In the genomic region with DNA sequence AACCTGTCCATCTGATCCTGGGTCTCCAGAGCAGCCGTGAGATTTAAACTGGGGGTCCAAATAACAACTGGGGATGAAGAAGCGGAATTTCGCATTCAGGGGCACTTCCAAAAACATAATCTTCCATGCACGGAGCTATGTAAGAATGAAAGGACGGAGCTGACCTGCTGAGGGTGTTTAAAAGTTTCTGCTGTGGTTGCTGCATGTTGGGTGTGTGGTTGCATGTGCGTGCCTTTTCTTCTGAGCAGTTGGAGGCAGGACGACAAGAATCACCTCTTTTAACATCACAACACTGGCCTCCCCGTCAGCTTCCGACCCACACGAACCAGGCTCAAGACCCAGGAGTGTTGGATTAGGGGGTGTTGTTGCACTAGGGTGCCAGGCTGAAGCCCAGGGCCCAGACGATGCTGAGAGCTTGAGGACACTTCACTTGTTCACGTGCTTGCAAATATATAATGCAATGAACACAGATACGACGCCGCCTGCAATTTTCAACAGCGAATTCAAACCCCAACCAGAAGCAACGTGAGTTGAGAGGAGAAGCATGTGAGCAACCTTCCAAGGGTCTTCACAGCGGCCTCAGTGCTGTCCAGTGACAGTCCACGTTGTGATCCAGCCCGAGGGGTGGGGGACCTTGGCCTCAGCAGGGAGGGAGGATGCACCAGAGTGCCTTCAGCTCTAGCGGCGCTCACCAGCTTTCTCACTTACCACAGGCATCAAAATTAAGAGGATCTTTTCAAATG, we compare ENCODE assay signal across 24 cellular contexts.
A peak's percentile ranks its signal among the peaks of the same experiment; 100 is the strongest.
DNase-seq lines count a peak whose midpoint lies in the region; ATAC-seq, FAIRE-seq and TF ChIP-seq lines count a peak whose summit lies in the region.
"Had no signal": no experiment of that assay in that cellular context is flagged by ENCODE, and none has a peak within 500 bp of the region (broad histone marks: within the 10 kb centered on the region; RNA-seq: fewer than 3 reads in every experiment).

No MANE protein-coding gene starts in this region.

- no peak overlapping the region for H2BK5ac ChIP-seq in H1 (ENCODE audit: low read depth, low read length)

- H2BK15ac ChIP-seq in H1 (ENCODE audit: low read length), result no peak overlapping the region

- TF ChIP-seq CTCF in chondrocyte (IDR thresholded peaks at IDR 0.05), result no peak
- no peak for TF ChIP-seq CTCF in H1 (IDR thresholded peaks at IDR 0.05; ENCODE audit: control extremely low read depth in 1 of 3, insufficient read depth in 1 of 3, low read depth in 1 of 3, low read length in 3 of 3)
- no peak for TF ChIP-seq CTCF in lung (IDR thresholded peaks at IDR 0.05; ENCODE audit: control extremely low read depth, extremely low read depth)
- no peak for TF ChIP-seq CTCF in vagina (IDR thresholded peaks at IDR 0.05)
- no peak for TF ChIP-seq CTCF in Caco-2 (IDR thresholded peaks at IDR 0.05; ENCODE audit: insufficient read depth in 1 of 2, low read depth in 1 of 2, low read length in 1 of 2, severe bottlenecking in 1 of 2, unreplicated experiment in 1 of 2)

- H3K79me1 ChIP-seq in H1 (ENCODE audit: low read depth, low read length), result no peaks in the 10 kb centered on the region

- H3K4me3 ChIP-seq in H1 (ENCODE audit: extremely low read depth in 1 of 4, insufficient read depth in 2 of 4, low read depth in 3 of 4, low read length in 4 of 4) (no peak overlapping the region), lung (no peak overlapping the region), vagina (no peak overlapping the region), Caco-2 (ENCODE audit: low read depth, low read length) (no peak overlapping the region)
- H3K4me3 ChIP-seq: MG63 had no signal

- no peak overlapping the region for H4K8ac ChIP-seq in H1 (ENCODE audit: extremely low read depth, insufficient read depth, low read length)

- DNase-seq in chondrocyte (ENCODE audit: low spot score) (peak; percentile 53), H1 (ENCODE audit: low read depth in 1 of 2, low spot score in 2 of 2) (peak in 1 of 2 experiments; percentile 36), lung (ENCODE audit: low spot score) (peak; percentile 26), vagina (ENCODE audit: extremely low spot score in 2 of 2) (peak; percentile 60 to 61), NCI-H82 treated with DMSO at 0.1 percent for 48 hours (lab: John Stamatoyannopoulos, UW; ENCODE audit: unreplicated experiment) (no peak), Caco-2 (no peak)
- DNase-seq: C1 segment of cervical spinal cord; CD4-positive, alpha-beta memory T cell; COR-L47; GOT3; IMR-90; KG1; MG63; NCI-H1105 treated with DMSO at 0.1 percent for 48 hours; NCI-H146; NCI-H1930; NCI-H2107; NCI-H524; NCI-H748 treated with DMSO at 0.1 percent for 48 hours; SIG-M5 had no signal

- H3K36me3 Mint-ChIP-seq in chondrocyte (ENCODE audit: low read depth) (no peaks in the 10 kb centered on the region), Caco-2 (ENCODE audit: insufficient read depth, unreplicated experiment) (no peaks in the 10 kb centered on the region)
- H3K36me3 Mint-ChIP-seq: CD4-positive, alpha-beta memory T cell had no signal

- no peak overlapping the region for H4K5ac ChIP-seq in H1 (ENCODE audit: insufficient read length, low read depth, low read length)

- CTCF ChIA-PET in H1 (lab: Charles Lee; ENCODE audit: partially characterized antibody), result interaction anchor here (1.5 to 2.2 kb wide), 2 partner anchors 9 to 25 kb away, joined by 3 to 6 read pairs; no protein-coding TSS in a partner anchor
- CTCF ChIA-PET in Caco-2 (lab: Charles Lee), result no interaction called here

- H3K9me3 ChIP-seq in H1 (ENCODE audit: insufficient read depth in 2 of 2, low read depth in 1 of 2, low read length in 1 of 2) (peaks cover 0 to 4% of the 10 kb centered on the region in 2 experiments; a peak in 2 of 4 replicates), lung (ENCODE audit: control insufficient read depth in 2 of 2, insufficient read depth in 1 of 2, low read length in 1 of 2) (peaks cover 0 to 13% of the 10 kb centered on the region in 2 donors), vagina (no peaks in the 10 kb centered on the region), Caco-2 (no peaks in the 10 kb centered on the region)
- H3K9me3 ChIP-seq: MG63 had no signal

- no peak overlapping the region for H4K91ac ChIP-seq in H1 (replicated peaks; ENCODE audit: insufficient read length, low read length)

- TF ChIP-seq RAD21 in H1 (IDR thresholded peaks at IDR 0.05 in 1 of 2, conservative IDR thresholded peaks at IDR 0.05 in 1 of 2; ENCODE audit: low read depth in 2 of 2, low read length in 2 of 2), result no peak

- H2AFZ ChIP-seq in H1 (ENCODE audit: low read length), result 0 out of 2 replicates have a peak overlapping the region, but pooled peaks have one; percentile 23

- no peak overlapping the region for H2AK5ac ChIP-seq in H1 (ENCODE audit: low read depth, low read length)

- H3K9me3 Mint-ChIP-seq in chondrocyte (ENCODE audit: low read depth) (peaks cover 24% of the 10 kb centered on the region), Caco-2 (ENCODE audit: unreplicated experiment) (no peaks in the 10 kb centered on the region)
- H3K9me3 Mint-ChIP-seq: CD4-positive, alpha-beta memory T cell had no signal

- H3K27me3 Mint-ChIP-seq in chondrocyte (ENCODE audit: low read depth) (no peaks in the 10 kb centered on the region), Caco-2 (ENCODE audit: insufficient read depth, unreplicated experiment) (peaks cover 5% of the 10 kb centered on the region)

- POLR2A ChIA-PET in H1 (lab: Charles Lee; ENCODE audit: partially characterized antibody) (no interaction called here), Caco-2 (lab: Charles Lee) (no interaction called here)

- no peak overlapping the region for H3K56ac ChIP-seq in H1 (replicated peaks; ENCODE audit: insufficient read length, low read depth, low read length)

- H2BK20ac ChIP-seq in H1 (ENCODE audit: low read length), result no peak overlapping the region

- no peak for ATAC-seq in lung (ENCODE audit: insufficient read depth, low FRiP score)
- no peak for ATAC-seq in HG02970 (IDR thresholded peaks at IDR 0.05; ENCODE audit: low FRiP score, unreplicated experiment)
- ATAC-seq: HCT116 had no signal

- H4K20me1 ChIP-seq in H1 (replicated peaks in 1 of 2; ENCODE audit: control insufficient read depth in 1 of 2, insufficient read depth in 2 of 2, low read length in 2 of 2), result no peaks in the 10 kb centered on the region

- no peaks in the 10 kb centered on the region for H3K23me2 ChIP-seq in H1 (ENCODE audit: low read depth, low read length)

- no peak overlapping the region for H3K23ac ChIP-seq in H1 (ENCODE audit: insufficient read length)

- H2BK12ac ChIP-seq in H1 (ENCODE audit: low read depth, low read length), result no peak overlapping the region

- H3K27me3 ChIP-seq in H1 (replicated peaks in 1 of 4; ENCODE audit: control insufficient read depth in 3 of 4, extremely low read depth in 1 of 4, insufficient read depth in 3 of 4, low read length in 3 of 4), result no peaks in the 10 kb centered on the region; a peak in 1 of 7 replicates
- no peaks in the 10 kb centered on the region for H3K27me3 ChIP-seq in lung (ENCODE audit: control insufficient read depth, insufficient read depth)
- H3K27me3 ChIP-seq in vagina, result no peaks in the 10 kb centered on the region
- H3K27me3 ChIP-seq in Caco-2 (replicated peaks; ENCODE audit: control insufficient read depth, insufficient read depth, low read length), result no peaks in the 10 kb centered on the region
- H3K27me3 ChIP-seq: MG63 had no signal

- intact Hi-C loops in vagina (cut with DNase I) (no loop called here), Caco-2 (cut with micrococcal nuclease; ENCODE audit: unreplicated experiment) (no loop called here)

- 80% methylated on average over 22 of the region's 22 CpGs; no CpG with 5 or more reads in 1 of the 2 experiments for WGBS in H1 (ENCODE audit: extremely low coverage in 1 of 2, insufficient coverage in 1 of 2, insufficient read length in 1 of 2, insufficient replicate concordance in 2 of 2, low coverage in 1 of 2, low lambda C conversion rate in 2 of 2, missing lambda C conversion rate in 1 of 2), 2 experiments
- WGBS in lung, 2 donors, result 72 to 76% methylated on average over 22 of the region's 22 CpGs

- no peak overlapping the region; a peak in 1 of 4 replicates for H3K4me2 ChIP-seq in H1 (ENCODE audit: insufficient read depth in 1 of 2, low read depth in 2 of 2, low read length in 2 of 2)

- no peaks in the 10 kb centered on the region for H3K4me1 Mint-ChIP-seq in chondrocyte (ENCODE audit: low read depth)
- H3K4me1 Mint-ChIP-seq in Caco-2 (ENCODE audit: low read depth, unreplicated experiment), result no peaks in the 10 kb centered on the region
- H3K4me1 Mint-ChIP-seq: CD4-positive, alpha-beta memory T cell had no signal

- BruUV-seq in Caco-2 (replicated peaks; lab: Mats Ljungman, UMichigan), result no TSS peak

- no peak overlapping the region for H2BK120ac ChIP-seq in H1 (replicated peaks; ENCODE audit: low read depth, low read length)

- H3K9ac ChIP-seq in H1 (replicated peaks in 1 of 4; ENCODE audit: extremely low read depth in 1 of 4, low read depth in 3 of 4, low read length in 3 of 4), result no peak overlapping the region

- peaks cover 0 to 6% (median 5%) of the 10 kb centered on the region in 4 experiments; a peak in 4 of 7 replicates for H3K4me1 ChIP-seq in H1 (replicated peaks in 1 of 4; ENCODE audit: control insufficient read depth in 3 of 4, insufficient read depth in 4 of 4, low read length in 3 of 4)
- H3K4me1 ChIP-seq in lung (ENCODE audit: control insufficient read depth in 2 of 2, insufficient read depth in 2 of 2, low read length in 2 of 2), result no peaks in the 10 kb centered on the region
- no peaks in the 10 kb centered on the region for H3K4me1 ChIP-seq in vagina
- no peaks in the 10 kb centered on the region for H3K4me1 ChIP-seq in Caco-2

- H3K4me3 Mint-ChIP-seq in chondrocyte (ENCODE audit: unreplicated experiment), result no peak overlapping the region
- H3K4me3 Mint-ChIP-seq in Caco-2 (ENCODE audit: unreplicated experiment), result no peak overlapping the region
- H3K4me3 Mint-ChIP-seq: CD4-positive, alpha-beta memory T cell had no signal

- H3K14ac ChIP-seq in H1 (ENCODE audit: insufficient read length), result no peak overlapping the region

- TF ChIP-seq POLR2A in H1 (IDR thresholded peaks at IDR 0.05; ENCODE audit: control extremely low read depth in 1 of 2, low read depth in 2 of 2, low read length in 2 of 2) (no peak), vagina (IDR thresholded peaks at IDR 0.05) (no peak)

- H3K36me3 ChIP-seq in H1 (ENCODE audit: control insufficient read depth in 2 of 4, insufficient read depth in 4 of 4, low read length in 3 of 4) (no peaks in the 10 kb centered on the region), lung (ENCODE audit: control insufficient read depth in 2 of 2, insufficient read depth in 2 of 2, low read length in 2 of 2) (no peaks in the 10 kb centered on the region), vagina (no peaks in the 10 kb centered on the region), Caco-2 (ENCODE audit: control insufficient read depth, insufficient read depth, low read length) (no peaks in the 10 kb centered on the region)
- H3K36me3 ChIP-seq: MG63 had no signal

- H3K4ac ChIP-seq in H1 (replicated peaks; ENCODE audit: insufficient read length, low read depth, low read length), result no peak overlapping the region

- H3K27ac Mint-ChIP-seq in chondrocyte (ENCODE audit: unreplicated experiment) (no peak overlapping the region), Caco-2 (ENCODE audit: unreplicated experiment) (no peak overlapping the region)
- H3K27ac Mint-ChIP-seq: CD4-positive, alpha-beta memory T cell had no signal

- no peaks in the 10 kb centered on the region for H3K79me2 ChIP-seq in H1 (ENCODE audit: control insufficient read depth in 1 of 2, insufficient read depth in 2 of 2, low read length in 2 of 2)

- TF ChIP-seq EP300 in H1 (IDR thresholded peaks at IDR 0.05; ENCODE audit: borderline replicate concordance in 1 of 2, low read depth in 2 of 2, low read length in 2 of 2), result no peak

- H3K27ac ChIP-seq in H1 (ENCODE audit: low read depth, low read length) (no peak overlapping the region), lung (ENCODE audit: low read depth in 1 of 2, low read length in 1 of 2) (no peak overlapping the region), vagina (no peak overlapping the region)

- H3K18ac ChIP-seq in H1 (ENCODE audit: extremely low read depth, low read length), result no peak overlapping the region

- no peak for FAIRE-seq in H1 (lab: Jason Lieb, UNC)
- FAIRE-seq: G401.6, RCC 7860 had no signal

Comparison
In these comparisons a context has a peak if more than half of its experiments do, and no peak if none do; other contexts are left out.
1. DNase-seq: peak in chondrocyte (single experiment), lung (single experiment) and vagina (2 of 2); none in NCI-H82 treated with DMSO at 0.1 percent for 48 hours (single experiment) and Caco-2 (0 of 2).